Comparison of ENCODE assay signal across 1 cellular context in the genomic region with DNA sequence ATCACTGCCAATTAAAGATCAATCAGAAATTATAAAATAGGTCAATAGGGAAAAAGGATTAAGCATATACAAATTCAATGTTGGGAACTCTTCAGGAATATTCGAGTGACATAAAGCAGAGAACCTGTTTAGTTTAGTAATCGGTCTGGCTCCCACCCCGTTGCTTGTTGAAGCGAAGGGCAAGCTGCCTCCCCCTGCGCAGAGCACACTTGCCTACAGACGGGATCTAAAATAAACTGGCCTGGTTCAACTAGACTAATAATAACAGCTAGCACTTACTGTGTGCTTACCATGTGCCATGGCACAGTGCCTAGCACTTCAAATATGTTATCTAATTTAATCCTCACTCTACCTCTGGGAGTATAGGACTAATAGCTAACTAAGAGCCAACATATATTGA.
TF ChIP-seq lines count a peak whose summit lies in the region.

No MANE protein-coding gene starts in this region.

TF ChIP-seq in IMR-90, 13 proteins besides CTCF, POLR2A, EP300 and RAD21:
- TF ChIP-seq MAFK (IDR thresholded peaks at IDR 0.05; ENCODE audit: low read depth, low read length): no peak
- TF ChIP-seq, protein P1, sequence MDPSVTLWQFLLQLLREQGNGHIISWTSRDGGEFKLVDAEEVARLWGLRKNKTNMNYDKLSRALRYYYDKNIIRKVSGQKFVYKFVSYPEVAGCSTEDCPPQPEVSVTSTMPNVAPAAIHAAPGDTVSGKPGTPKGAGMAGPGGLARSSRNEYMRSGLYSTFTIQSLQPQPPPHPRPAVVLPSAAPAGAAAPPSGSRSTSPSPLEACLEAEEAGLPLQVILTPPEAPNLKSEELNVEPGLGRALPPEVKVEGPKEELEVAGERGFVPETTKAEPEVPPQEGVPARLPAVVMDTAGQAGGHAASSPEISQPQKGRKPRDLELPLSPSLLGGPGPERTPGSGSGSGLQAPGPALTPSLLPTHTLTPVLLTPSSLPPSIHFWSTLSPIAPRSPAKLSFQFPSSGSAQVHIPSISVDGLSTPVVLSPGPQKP (IDR thresholded peaks at IDR 0.05; ENCODE audit: borderline replicate concordance, low read depth, low read length): no peak
- TF ChIP-seq CHD1 (IDR thresholded peaks at IDR 0.05; ENCODE audit: low read depth, low read length): no peak
- TF ChIP-seq MAZ (IDR thresholded peaks at IDR 0.05; ENCODE audit: borderline replicate concordance, low read depth, low read length): no peak
- no peak for TF ChIP-seq BHLHE40 (IDR thresholded peaks at IDR 0.05; ENCODE audit: low read depth, low read length)
- TF ChIP-seq, protein P2, sequence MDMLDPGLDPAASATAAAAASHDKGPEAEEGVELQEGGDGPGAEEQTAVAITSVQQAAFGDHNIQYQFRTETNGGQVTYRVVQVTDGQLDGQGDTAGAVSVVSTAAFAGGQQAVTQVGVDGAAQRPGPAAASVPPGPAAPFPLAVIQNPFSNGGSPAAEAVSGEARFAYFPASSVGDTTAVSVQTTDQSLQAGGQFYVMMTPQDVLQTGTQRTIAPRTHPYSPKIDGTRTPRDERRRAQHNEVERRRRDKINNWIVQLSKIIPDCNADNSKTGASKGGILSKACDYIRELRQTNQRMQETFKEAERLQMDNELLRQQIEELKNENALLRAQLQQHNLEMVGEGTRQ (IDR thresholded peaks at IDR 0.05; ENCODE audit: low read depth, low read length): no peak
TF ChIP-seq in IMR-90: peak in this region for 0.
